1 cellular context compared by ENCODE assay signal in genomic region chr17:51165680-51166197, GRCh38.
TF ChIP-seq lines count a peak whose summit lies in the region.

No MANE protein-coding gene starts in this region.

TF ChIP-seq in K562, 482 proteins besides CTCF, POLR2A, EP300 and RAD21 (continued from another document and continues in another):
- no peak for TF ChIP-seq PURB (CRISPR knock-in tag; IDR thresholded peaks at IDR 0.05; ENCODE audit: low read depth)
- TF ChIP-seq STAT5B (CRISPR knock-in tag; IDR thresholded peaks at IDR 0.05), result no peak
- TF ChIP-seq SRSF1 (IDR thresholded peaks at IDR 0.05; ENCODE audit: low read depth, low read length), result no peak
- no peak for TF ChIP-seq MCM7 (IDR thresholded peaks at IDR 0.05)
- 0 out of 2 replicates have a peak, but pooled peaks have one; percentile 58 for TF ChIP-seq DPF2 (IDR thresholded peaks at IDR 0.05)
- no peak for TF ChIP-seq ZNF644 (tag; IDR thresholded peaks at IDR 0.05; ENCODE audit: low read depth)
- TF ChIP-seq SRSF7 (optimal IDR thresholded peaks at IDR 0.05; ENCODE audit: low read depth, low read length), result no peak
- TF ChIP-seq CREB1 (IDR thresholded peaks at IDR 0.05), result no peak
- no peak for TF ChIP-seq CREB1 (CRISPR knock-in tag; IDR thresholded peaks at IDR 0.05)
- no peak for TF ChIP-seq ZBTB17 (CRISPR knock-in tag; IDR thresholded peaks at IDR 0.05)
- no peak for TF ChIP-seq PCBP2 (IDR thresholded peaks at IDR 0.05; ENCODE audit: low read depth, low read length, poor library complexity, severe bottlenecking)
- no peak for TF ChIP-seq HMG20B (CRISPR knock-in tag; IDR thresholded peaks at IDR 0.05)
- no peak for TF ChIP-seq ZNF583 (CRISPR knock-in tag; IDR thresholded peaks at IDR 0.05)
- TF ChIP-seq ZNF77 (CRISPR knock-in tag; IDR thresholded peaks at IDR 0.05), result no peak
- no peak for TF ChIP-seq RBM39 (optimal IDR thresholded peaks at IDR 0.05; ENCODE audit: low read depth, low read length)
- no peak for TF ChIP-seq PBX2 (CRISPR knock-in tag; IDR thresholded peaks at IDR 0.05; ENCODE audit: low read depth)
- TF ChIP-seq PBX2 (tag; conservative IDR thresholded peaks at IDR 0.05; ENCODE audit: low read depth), result no peak
- TF ChIP-seq TARDBP (IDR thresholded peaks at IDR 0.05), result no peak
- no peak; the same call in 1 of the 2 replicates for TF ChIP-seq RNF2 (IDR thresholded peaks at IDR 0.05)
- no peak for TF ChIP-seq ZNF121 (CRISPR knock-in tag; conservative IDR thresholded peaks at IDR 0.05)
- no peak for TF ChIP-seq ZNF184 (CRISPR knock-in tag; IDR thresholded peaks at IDR 0.05)
- no peak for TF ChIP-seq MYC (IDR thresholded peaks at IDR 0.05; ENCODE audit: low read depth, low read length)
- no peak for TF ChIP-seq MYC (CRISPR knock-in tag; IDR thresholded peaks at IDR 0.05; ENCODE audit: borderline replicate concordance, low read depth)
- no peak for TF ChIP-seq PRDM10 (IDR thresholded peaks at IDR 0.05; ENCODE audit: partially characterized antibody)
- TF ChIP-seq FOS (IDR thresholded peaks at IDR 0.05; ENCODE audit: extremely low read depth, insufficient read length), result no peak
- TF ChIP-seq ZNF133 (CRISPR knock-in tag; IDR thresholded peaks at IDR 0.05), result no peak
- no peak for TF ChIP-seq PTBP1 (IDR thresholded peaks at IDR 0.05; ENCODE audit: low read depth, low read length)
- no peak; the same call in 1 of the 2 replicates for TF ChIP-seq DNMT1 (IDR thresholded peaks at IDR 0.05)
- TF ChIP-seq KLF1 (tag; IDR thresholded peaks at IDR 0.05), result no peak
- TF ChIP-seq ZMIZ1 (IDR thresholded peaks at IDR 0.05; ENCODE audit: low read depth in 2 of 2, low read length in 2 of 2), result no peak
- 0 out of 2 replicates have a peak, but pooled peaks have one; percentile 78 for TF ChIP-seq HDGF (IDR thresholded peaks at IDR 0.05)
- TF ChIP-seq RBBP5 (IDR thresholded peaks at IDR 0.05; ENCODE audit: borderline replicate concordance, insufficient read depth, low read length, poor library complexity, severe bottlenecking), result no peak
- TF ChIP-seq ZNF24 (IDR thresholded peaks at IDR 0.05), result no peak
- TF ChIP-seq ZNF395 (CRISPR knock-in tag; IDR thresholded peaks at IDR 0.05), result peak; percentile 6; the same call in 1 of the 2 replicates
- no peak for TF ChIP-seq ZNF584 (CRISPR knock-in tag; IDR thresholded peaks at IDR 0.05; ENCODE audit: low read depth)
- TF ChIP-seq ID3 (CRISPR knock-in tag; IDR thresholded peaks at IDR 0.05), result no peak
- TF ChIP-seq ID3 (tag; IDR thresholded peaks at IDR 0.05), result no peak
- no peak for TF ChIP-seq ZNF561 (CRISPR knock-in tag; conservative IDR thresholded peaks at IDR 0.05)
- no peak for TF ChIP-seq HNRNPL (IDR thresholded peaks at IDR 0.05; ENCODE audit: low read depth, low read length)
- no peak for TF ChIP-seq CTCFL (IDR thresholded peaks at IDR 0.05; ENCODE audit: borderline replicate concordance, insufficient read depth, low read depth, low read length, poor library complexity, severe bottlenecking)
- no peak for TF ChIP-seq BACH1 (tag; IDR thresholded peaks at IDR 0.05)
- no peak; the same call in 1 of the 2 replicates for TF ChIP-seq ARID4B (CRISPR knock-in tag; IDR thresholded peaks at IDR 0.05)
- TF ChIP-seq ZBTB12 (CRISPR knock-in tag; IDR thresholded peaks at IDR 0.05), result no peak
- TF ChIP-seq TCF7L2 (IDR thresholded peaks at IDR 0.05; ENCODE audit: low read depth, low read length), result no peak
- no peak for TF ChIP-seq NRF1 (conservative IDR thresholded peaks at IDR 0.05 in 1 of 2, IDR thresholded peaks at IDR 0.05 in 1 of 2)
- TF ChIP-seq PHF8 (IDR thresholded peaks at IDR 0.05; ENCODE audit: borderline replicate concordance, low read length), result peak; percentile 31; the same call in 1 of the 2 replicates
- TF ChIP-seq ZKSCAN3 (CRISPR knock-in tag; IDR thresholded peaks at IDR 0.05), result no peak
- TF ChIP-seq HOXB6 (CRISPR knock-in tag; IDR thresholded peaks at IDR 0.05; ENCODE audit: borderline replicate concordance), result no peak
- TF ChIP-seq GABPB1 (CRISPR knock-in tag; IDR thresholded peaks at IDR 0.05), result no peak
